ENCODE assay signal across 9 cellular contexts in the genomic region with DNA sequence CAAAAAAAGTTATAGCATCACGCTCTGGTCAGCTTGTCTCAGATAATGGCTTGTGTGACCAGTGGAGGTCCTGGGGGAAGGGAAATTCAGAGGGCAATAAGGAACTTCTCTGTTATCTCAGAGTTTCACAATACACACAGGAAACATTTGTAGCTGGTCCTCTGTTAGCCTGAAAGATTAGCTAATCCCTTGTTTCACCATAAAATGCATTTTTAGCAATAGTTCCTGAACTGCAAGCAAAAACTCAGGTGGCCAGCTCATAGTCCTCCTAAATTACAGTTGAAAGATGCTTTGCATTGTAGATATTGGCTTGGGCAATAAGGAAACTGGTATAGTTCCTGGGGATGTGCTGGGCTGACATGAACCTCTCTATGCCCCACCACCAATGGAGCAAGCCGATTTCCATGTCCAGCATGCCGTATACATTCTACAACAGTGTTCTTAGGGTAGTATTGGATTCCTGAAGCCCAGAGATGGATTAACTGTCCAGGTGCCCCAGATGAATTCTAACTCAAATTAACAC.
DNase-seq lines count a peak whose midpoint lies in the region; ATAC-seq and TF ChIP-seq lines count a peak whose summit lies in the region.
"Had no signal": no experiment of that assay in that cellular context is flagged by ENCODE, and none has a peak within 500 bp of the region (broad histone marks: within the 10 kb centered on the region; RNA-seq: fewer than 3 reads in every experiment).

No MANE protein-coding gene starts in this region.

- no peaks in the 10 kb centered on the region for H3K9me3 ChIP-seq in CD4-positive, CD25-positive, alpha-beta regulatory T cell (ENCODE audit: control insufficient read depth in 2 of 2, low read length in 2 of 2)
- H3K9me3 ChIP-seq in GM23248 (ENCODE audit: low read depth) = no peaks in the 10 kb centered on the region
- H3K9me3 ChIP-seq in Panc1 (ENCODE audit: control insufficient read depth, insufficient read depth, low read depth, low read length) = no peaks in the 10 kb centered on the region; the same call in 1 of the 2 replicates
- H3K9me3 ChIP-seq in hepatocyte (ENCODE audit: low read depth) = no peaks in the 10 kb centered on the region
- no peaks in the 10 kb centered on the region for H3K9me3 ChIP-seq in ovary
- no peaks in the 10 kb centered on the region for H3K9me3 ChIP-seq in MG63

- ATAC-seq in CD4-positive, CD25-positive, alpha-beta regulatory T cell (ENCODE audit: low read depth in 2 of 2) = no peak
- ATAC-seq in Panc1 (no peak), HG03442 (IDR thresholded peaks at IDR 0.05; ENCODE audit: unreplicated experiment) (no peak), GM18517 (IDR thresholded peaks at IDR 0.05; ENCODE audit: unreplicated experiment) (no peak)

- DNase-seq in CD4-positive, CD25-positive, alpha-beta regulatory T cell = no peak
- DNase-seq in GM23248 (peak; percentile 47), Panc1 (ENCODE audit: low read depth, low spot score) (no peak), hepatocyte (ENCODE audit: low spot score) (peak; percentile 62), ovary (no peak), MG63 (no peak)

- TF ChIP-seq POLR2A in ovary (IDR thresholded peaks at IDR 0.05) = no peak

- 96 to 97% methylated on average over 3 of the region's 3 CpGs for WGBS in GM23248 (ENCODE audit: low coverage in 1 of 2, low lambda C conversion rate in 2 of 2, missing lambda C conversion rate in 2 of 2), 2 experiments
- WGBS in hepatocyte (ENCODE audit: low lambda C conversion rate, missing lambda C conversion rate) = 55% methylated on average over 3 of the region's 3 CpGs
- WGBS in ovary, 3 donors = 86 to 90% (median 89%) methylated on average over 3 of the region's 3 CpGs

- H3K4me2 ChIP-seq in GM23248 (ENCODE audit: unreplicated experiment) = peak overlapping the region; percentile 5
- peak overlapping the region; percentile 1 for H3K4me2 ChIP-seq in hepatocyte

- intact Hi-C loops in Panc1 (cut with micrococcal nuclease; ENCODE audit: unreplicated experiment) (loop anchor here (10.0 kb wide), 1 partner anchor 54 kb away; no protein-coding TSS in a partner anchor), ovary (cut with DNase I) (no loop called here)

- H3K9ac ChIP-seq in GM23248 = no peak overlapping the region

- POLR2A ChIA-PET in Panc1 (lab: Charles Lee) = no interaction called here

- in situ Hi-C loops in GM23248 (cut with MboI) = no loop called here
- in situ Hi-C loops in Panc1 (cut with HindIII; ENCODE audit: low pct_unique_long_range_greater_than_20kb, low sequenced_read_pairs) = no loop called here

- no peak overlapping the region for H3K27ac ChIP-seq in CD4-positive, CD25-positive, alpha-beta regulatory T cell (ENCODE audit: insufficient read depth, low read length, poor library complexity, severe bottlenecking)
- H3K27ac ChIP-seq in GM23248 (peak overlapping the region; percentile 67; the same call in 1 of the 2 replicates), Panc1 (ENCODE audit: low read length) (peak overlapping the region; percentile 14; the same call in 1 of the 2 replicates), hepatocyte (peak overlapping the region; percentile 88), ovary (no peak overlapping the region)
- H3K27ac ChIP-seq: VCaP had no signal

- no peak overlapping the region for H3K4me3 ChIP-seq in CD4-positive, CD25-positive, alpha-beta regulatory T cell (ENCODE audit: low read depth, low read length)
- H3K4me3 ChIP-seq in GM23248 (no peak overlapping the region), Panc1 (ENCODE audit: low read depth in 2 of 2, low read length in 2 of 2) (no peak overlapping the region), hepatocyte (no peak overlapping the region), ovary (no peak overlapping the region), MG63 (no peak overlapping the region)

- H4K20me1 ChIP-seq in GM23248 (ENCODE audit: insufficient read depth) (no peaks in the 10 kb centered on the region), hepatocyte (ENCODE audit: insufficient read depth, poor library complexity, severe bottlenecking) (no peaks in the 10 kb centered on the region)

- peaks cover 21 to 31% (median 22%) of the 10 kb centered on the region in 4 donors for H3K4me1 Mint-ChIP-seq in CD4-positive, CD25-positive, alpha-beta regulatory T cell

- H2AFZ ChIP-seq in GM23248 (no peak overlapping the region), hepatocyte (no peak overlapping the region)

- H3F3A ChIP-seq in GM23248 (ENCODE audit: insufficient read depth) = peaks cover 26% of the 10 kb centered on the region

- H3K36me3 Mint-ChIP-seq in CD4-positive, CD25-positive, alpha-beta regulatory T cell = no peaks in the 10 kb centered on the region

- no peaks in the 10 kb centered on the region for H3K27me3 Mint-ChIP-seq in CD4-positive, CD25-positive, alpha-beta regulatory T cell

- TF ChIP-seq CTCF in Panc1 (IDR thresholded peaks at IDR 0.05) = no peak
- no peak for TF ChIP-seq CTCF in hepatocyte (IDR thresholded peaks at IDR 0.05; ENCODE audit: poor library complexity)
- TF ChIP-seq CTCF in ovary (IDR thresholded peaks at IDR 0.05) = no peak

- no peak for TF ChIP-seq EP300 in ovary (IDR thresholded peaks at IDR 0.05)

- no peaks in the 10 kb centered on the region for H3K36me3 ChIP-seq in CD4-positive, CD25-positive, alpha-beta regulatory T cell (ENCODE audit: control insufficient read depth, insufficient read depth, low read length)
- H3K36me3 ChIP-seq in GM23248 (ENCODE audit: low read depth) = no peaks in the 10 kb centered on the region
- no peaks in the 10 kb centered on the region for H3K36me3 ChIP-seq in Panc1 (ENCODE audit: control insufficient read depth, insufficient read depth, low read length)
- H3K36me3 ChIP-seq in hepatocyte (replicated peaks; ENCODE audit: insufficient read depth, low read depth) = no peaks in the 10 kb centered on the region
- no peaks in the 10 kb centered on the region for H3K36me3 ChIP-seq in ovary
- H3K36me3 ChIP-seq in MG63 = no peaks in the 10 kb centered on the region

- no peaks in the 10 kb centered on the region for H3K9me3 Mint-ChIP-seq in CD4-positive, CD25-positive, alpha-beta regulatory T cell

- H3K79me2 ChIP-seq in GM23248 (ENCODE audit: insufficient read depth) (no peaks in the 10 kb centered on the region), hepatocyte (no peaks in the 10 kb centered on the region)

- BruUV-seq in Panc1 (replicated peaks; lab: Mats Ljungman, UMichigan) = no TSS peak

- H3K27ac Mint-ChIP-seq in CD4-positive, CD25-positive, alpha-beta regulatory T cell = peak overlapping the region in 2 of 3 donors; percentile 42 to 71

- peak overlapping the region in 1 of 4 donors; percentile 24 for H3K4me3 Mint-ChIP-seq in CD4-positive, CD25-positive, alpha-beta regulatory T cell

- no peaks in the 10 kb centered on the region for H3K27me3 ChIP-seq in CD4-positive, CD25-positive, alpha-beta regulatory T cell (ENCODE audit: control insufficient read depth, insufficient read depth, low read length)
- H3K27me3 ChIP-seq in GM23248 (replicated peaks; ENCODE audit: insufficient read depth) = no peaks in the 10 kb centered on the region
- H3K27me3 ChIP-seq in Panc1 (ENCODE audit: control insufficient read depth, insufficient read depth, low read length) = no peaks in the 10 kb centered on the region
- H3K27me3 ChIP-seq in hepatocyte = no peaks in the 10 kb centered on the region
- no peaks in the 10 kb centered on the region for H3K27me3 ChIP-seq in ovary
- H3K27me3 ChIP-seq in MG63 = no peaks in the 10 kb centered on the region

- peaks cover 5% of the 10 kb centered on the region for H3K4me1 ChIP-seq in CD4-positive, CD25-positive, alpha-beta regulatory T cell (ENCODE audit: control insufficient read depth, insufficient read depth, low read length, poor library complexity, severe bottlenecking)
- H3K4me1 ChIP-seq in GM23248 (ENCODE audit: insufficient read depth) (peaks cover 36% of the 10 kb centered on the region), Panc1 (ENCODE audit: control insufficient read depth, insufficient read depth, low read length) (no peaks in the 10 kb centered on the region), hepatocyte (ENCODE audit: insufficient read depth) (peaks cover 40% of the 10 kb centered on the region), ovary (ENCODE audit: insufficient read depth) (peaks cover 4% of the 10 kb centered on the region)

- CTCF ChIA-PET in Panc1 (lab: Charles Lee) = no interaction called here

- H3K9me2 ChIP-seq in GM23248 (ENCODE audit: insufficient read depth) (no peaks in the 10 kb centered on the region), hepatocyte (replicated peaks; ENCODE audit: insufficient read depth) (no peaks in the 10 kb centered on the region)

Comparison
In these comparisons a context has a peak if more than half of its experiments do, and no peak if none do; other contexts are left out.
1. DNase-seq: peak in GM23248 (single experiment) and hepatocyte (single experiment); none in CD4-positive, CD25-positive, alpha-beta regulatory T cell (0 of 3), Panc1 (single experiment), ovary (0 of 5) and MG63 (single experiment).
2. H3K27ac ChIP-seq: peak in GM23248 (single experiment), Panc1 (single experiment) and hepatocyte (single experiment); none in CD4-positive, CD25-positive, alpha-beta regulatory T cell (single experiment) and ovary (0 of 2).